In genomic region chr13:91313103-91313502, GRCh38 we compare ENCODE assay signal across 8 cellular contexts. TPM values are rescaled to one million over a fixed set of nuclear protein-coding genes. Genes with fewer than 3 reads are reported as not detected.
DNase-seq lines count a peak whose midpoint lies in the region; ATAC-seq and TF ChIP-seq lines count a peak whose summit lies in the region.

No MANE protein-coding gene starts in this region.

- H3K9me3 ChIP-seq in right atrium auricular region (no peaks in the 10 kb centered on the region), right cardiac atrium (ENCODE audit: control insufficient read depth, low read length) (no peaks in the 10 kb centered on the region), transverse colon (no peaks in the 10 kb centered on the region)

- ATAC-seq in right cardiac atrium (no peak), GM21825 (IDR thresholded peaks at IDR 0.05; ENCODE audit: unreplicated experiment) (peak; percentile 84)

- peaks cover 3% of the 10 kb centered on the region for H3K27me3 Mint-ChIP-seq in activated T-helper 1 cell treated with anti-CD3 and anti-CD28 coated beads, Interleukin-12 subunit alpha, Interleukin-12 subunit beta, Interleukin-2, Interleukin-4 antibody, amounts not matched to agents 30 ng/mL and 10 ng/mL and 1 ng/mL, durations not matched to agents 14 hours and 24 hours and 36 hours (ENCODE audit: insufficient read depth)

- in situ Hi-C loops in transverse colon (cut with MboI; ENCODE audit: low pct_ligation_motif_present in 1 of 4, low pct_unique_long_range_greater_than_20kb in 1 of 4, low sequenced_read_pairs in 3 of 4), result no loop called here

- H3K27me3 ChIP-seq in right atrium auricular region, result no peaks in the 10 kb centered on the region
- H3K27me3 ChIP-seq in right cardiac atrium (ENCODE audit: control insufficient read depth, insufficient read depth), result peaks cover 5% of the 10 kb centered on the region
- H3K27me3 ChIP-seq in KMS-11 (ENCODE audit: insufficient read depth, low read depth), result no peaks in the 10 kb centered on the region
- H3K27me3 ChIP-seq in transverse colon, result peaks cover 19% of the 10 kb centered on the region

- H3K4me3 ChIP-seq in right atrium auricular region, result no peak overlapping the region
- H3K4me3 ChIP-seq in right cardiac atrium (ENCODE audit: low read length), result no peak overlapping the region
- no peak overlapping the region for H3K4me3 ChIP-seq in KMS-11 (IDR thresholded peaks at IDR 0.05; ENCODE audit: insufficient read depth, low read depth, low read length)
- H3K4me3 ChIP-seq in transverse colon, result no peak overlapping the region

- no peak overlapping the region for H3K27ac ChIP-seq in right atrium auricular region
- H3K27ac ChIP-seq in right cardiac atrium (ENCODE audit: low read length), result no peak overlapping the region
- no peak overlapping the region for H3K27ac ChIP-seq in KMS-11
- H3K27ac ChIP-seq in transverse colon, result no peak overlapping the region

- TF ChIP-seq CTCF in right atrium auricular region (IDR thresholded peaks at IDR 0.05) (peak; percentile 32 to 65), KMS-11 (conservative IDR thresholded peaks at IDR 0.05; ENCODE audit: low read depth, low read length) (peak; percentile 42), transverse colon (IDR thresholded peaks at IDR 0.05) (peak; percentile 22 to 52 (median 40))

- H3K9me3 Mint-ChIP-seq in activated T-helper 1 cell treated with anti-CD3 and anti-CD28 coated beads, Interleukin-12 subunit alpha, Interleukin-12 subunit beta, Interleukin-2, Interleukin-4 antibody, amounts not matched to agents 30 ng/mL and 10 ng/mL and 1 ng/mL, durations not matched to agents 14 hours and 24 hours and 36 hours, result no peaks in the 10 kb centered on the region

- DNase-seq in right atrium auricular region (ENCODE audit: low spot score), result no peak
- DNase-seq in right cardiac atrium, result no peak
- DNase-seq in activated T-helper 1 cell treated with anti-CD3 and anti-CD28 coated beads, Interleukin-12 subunit alpha, Interleukin-12 subunit beta, Interleukin-2, Interleukin-4 antibody, amounts not matched to agents 30 ng/mL and 10 ng/mL and 1 ng/mL, durations not matched to agents 14 hours and 24 hours and 36 hours (ENCODE audit: low spot score), result peak; percentile 17
- peak; percentile 29 for DNase-seq in iPS-NIHi7 (ENCODE audit: extremely low spot score)
- no peak for DNase-seq in transverse colon
- no peak for DNase-seq in T-helper 9 cell

- no peaks in the 10 kb centered on the region for H3K36me3 Mint-ChIP-seq in activated T-helper 1 cell treated with anti-CD3 and anti-CD28 coated beads, Interleukin-12 subunit alpha, Interleukin-12 subunit beta, Interleukin-2, Interleukin-4 antibody, amounts not matched to agents 30 ng/mL and 10 ng/mL and 1 ng/mL, durations not matched to agents 14 hours and 24 hours and 36 hours (ENCODE audit: low read depth)

- peaks cover 31% of the 10 kb centered on the region for H3K4me1 Mint-ChIP-seq in activated T-helper 1 cell treated with anti-CD3 and anti-CD28 coated beads, Interleukin-12 subunit alpha, Interleukin-12 subunit beta, Interleukin-2, Interleukin-4 antibody, amounts not matched to agents 30 ng/mL and 10 ng/mL and 1 ng/mL, durations not matched to agents 14 hours and 24 hours and 36 hours (ENCODE audit: low read depth)

- TF ChIP-seq EP300 in transverse colon (IDR thresholded peaks at IDR 0.05; ENCODE audit: low read depth), result no peak

- H2AFZ ChIP-seq in KMS-11 (ENCODE audit: low read depth), result peak overlapping the region; percentile 10; the same call in 1 of the 2 replicates

- H3K79me2 ChIP-seq in KMS-11 (ENCODE audit: insufficient read depth, low read depth), result no peaks in the 10 kb centered on the region

- H3K4me1 ChIP-seq in right atrium auricular region (no peaks in the 10 kb centered on the region), right cardiac atrium (ENCODE audit: control insufficient read depth, insufficient read depth, low read length) (no peaks in the 10 kb centered on the region), KMS-11 (ENCODE audit: low read depth, poor library complexity, severe bottlenecking) (peaks cover 7% of the 10 kb centered on the region), transverse colon (peaks cover 0 to 9% (median 0%) of the 10 kb centered on the region in 4 donors)

- H3K36me3 ChIP-seq in right atrium auricular region, result no peaks in the 10 kb centered on the region
- no peaks in the 10 kb centered on the region for H3K36me3 ChIP-seq in KMS-11 (ENCODE audit: insufficient read depth)
- no peaks in the 10 kb centered on the region for H3K36me3 ChIP-seq in transverse colon

- H3K4me2 ChIP-seq in KMS-11, result 0 out of 2 replicates have a peak overlapping the region, but pooled peaks have one; percentile 13

- H3K9ac ChIP-seq in KMS-11, result no peak overlapping the region

- H3K27ac Mint-ChIP-seq in activated T-helper 1 cell treated with anti-CD3 and anti-CD28 coated beads, Interleukin-12 subunit alpha, Interleukin-12 subunit beta, Interleukin-2, Interleukin-4 antibody, amounts not matched to agents 30 ng/mL and 10 ng/mL and 1 ng/mL, durations not matched to agents 14 hours and 24 hours and 36 hours, result no peak overlapping the region

- no peak for TF ChIP-seq POLR2A in transverse colon (IDR thresholded peaks at IDR 0.05)

- WGBS in right cardiac atrium, result 30% methylated on average over 5 of the region's 5 CpGs
- WGBS in transverse colon (ENCODE audit: low coverage in 1 of 2), 2 donors, result 24 to 40% methylated on average over 5 of the region's 5 CpGs

- intact Hi-C loops in right cardiac atrium (cut with DNase I) (no loop called here), transverse colon (cut with DNase I; ENCODE audit: low total_unique reads) (no loop called here)
- intact Hi-C loops in activated T-helper 1 cell treated with anti-CD3 and anti-CD28 coated beads, Interleukin-12 subunit alpha, Interleukin-12 subunit beta, Interleukin-2, Interleukin-4 antibody, amounts not matched to agents 30 ng/mL and 10 ng/mL and 1 ng/mL, durations not matched to agents 14 hours and 24 hours and 36 hours (cut with micrococcal nuclease), result loop anchor here (1.0 to 2.0 kb wide), 4 partner anchors 18 to 93 kb away; partner anchors contain the start of gene GPC5

- no peaks in the 10 kb centered on the region for H4K20me1 ChIP-seq in KMS-11 (ENCODE audit: insufficient read depth)

- peak overlapping the region; percentile 56 for H3K4me3 Mint-ChIP-seq in activated T-helper 1 cell treated with anti-CD3 and anti-CD28 coated beads, Interleukin-12 subunit alpha, Interleukin-12 subunit beta, Interleukin-2, Interleukin-4 antibody, amounts not matched to agents 30 ng/mL and 10 ng/mL and 1 ng/mL, durations not matched to agents 14 hours and 24 hours and 36 hours

RNA-seq across cellular contexts. Expression of gene MIR17HG, which starts 34.4 kb away (rescaled TPM):
- under 1 TPM in 1 of 2 donors, not detected in 1; 0.20 TPM for total RNA-seq in right atrium auricular region
- 1 to 10 TPM; 1.6 to 2.6 (median 2.0) TPM for total RNA-seq in right cardiac atrium
- polyA plus RNA-seq in right cardiac atrium, result 1.1 TPM
- total RNA-seq in activated T-helper 1 cell treated with anti-CD3 and anti-CD28 coated beads, Interleukin-12 subunit alpha, Interleukin-12 subunit beta, Interleukin-2, Interleukin-4 antibody, amounts not matched to agents 30 ng/mL and 10 ng/mL and 1 ng/mL, durations not matched to agents 14 hours and 24 hours and 36 hours, result 46.5 and 52.1 TPM in 2 replicates
- total RNA-seq in transverse colon, result 1 to 10 TPM; 1.1 to 8.1 (median 2.2) TPM

Comparison
In these comparisons a context has a peak if more than half of its experiments do, and no peak if none do; other contexts are left out.
1. DNase-seq: peak in activated T-helper 1 cell treated with anti-CD3 and anti-CD28 coated beads, Interleukin-12 subunit alpha, Interleukin-12 subunit beta, Interleukin-2, Interleukin-4 antibody, amounts not matched to agents 30 ng/mL and 10 ng/mL and 1 ng/mL, durations not matched to agents 14 hours and 24 hours and 36 hours (single experiment) and iPS-NIHi7 (single experiment); none in right atrium auricular region (single experiment), right cardiac atrium (0 of 3), transverse colon (single experiment) and T-helper 9 cell (single experiment).
2. Peak in every context shown above with its lines, with median percentiles within 50 percentile points of each other: CTCF ChIP-seq.